1 cellular context compared by ENCODE assay signal in the genomic region with DNA sequence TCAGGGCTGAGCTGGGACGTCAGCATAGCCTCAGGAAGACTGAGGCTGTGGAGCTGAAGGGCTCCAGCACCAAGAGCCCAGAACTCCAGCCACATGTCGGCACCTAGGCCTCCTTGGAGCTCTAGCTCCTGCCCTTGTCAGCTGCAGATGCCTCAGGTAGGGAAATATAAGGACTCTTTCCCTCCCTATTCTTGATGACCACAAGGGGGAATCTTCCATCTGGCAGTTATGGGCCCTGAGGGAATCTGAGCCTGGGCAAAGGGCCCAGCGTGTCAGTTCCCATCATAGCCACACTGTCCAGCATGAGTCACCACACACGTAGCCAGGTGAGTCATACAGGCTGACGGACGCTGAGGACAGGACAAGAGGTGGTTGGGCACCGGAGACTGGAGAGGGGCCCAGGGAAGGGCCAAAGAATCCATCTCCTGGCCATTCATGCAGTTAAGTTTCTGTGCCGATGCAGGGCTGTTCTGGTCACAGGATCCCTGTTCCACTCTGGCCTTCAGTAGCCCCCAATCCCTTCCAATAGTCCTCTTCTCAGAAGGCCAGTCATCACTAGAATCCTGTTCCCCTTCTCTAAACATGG.
TF ChIP-seq lines count a peak whose summit lies in the region.

No MANE protein-coding gene starts in this region.

TF ChIP-seq in HepG2, 621 proteins besides CTCF, POLR2A, EP300 and RAD21 (continued from another document and continues in another):
- TF ChIP-seq, protein P1, sequence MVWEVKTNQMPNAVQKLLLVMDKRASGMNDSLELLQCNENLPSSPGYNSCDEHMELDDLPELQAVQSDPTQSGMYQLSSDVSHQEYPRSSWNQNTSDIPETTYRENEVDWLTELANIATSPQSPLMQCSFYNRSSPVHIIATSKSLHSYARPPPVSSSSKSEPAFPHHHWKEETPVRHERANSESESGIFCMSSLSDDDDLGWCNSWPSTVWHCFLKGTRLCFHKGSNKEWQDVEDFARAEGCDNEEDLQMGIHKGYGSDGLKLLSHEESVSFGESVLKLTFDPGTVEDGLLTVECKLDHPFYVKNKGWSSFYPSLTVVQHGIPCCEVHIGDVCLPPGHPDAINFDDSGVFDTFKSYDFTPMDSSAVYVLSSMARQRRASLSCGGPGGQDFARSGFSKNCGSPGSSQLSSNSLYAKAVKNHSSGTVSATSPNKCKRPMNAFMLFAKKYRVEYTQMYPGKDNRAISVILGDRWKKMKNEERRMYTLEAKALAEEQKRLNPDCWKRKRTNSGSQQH (CRISPR knock-in tag; IDR thresholded peaks at IDR 0.05; ENCODE audit: low read depth): peak; percentile 94
- TF ChIP-seq ZNF121 (CRISPR knock-in tag; IDR thresholded peaks at IDR 0.05) (peak; percentile 96), NFYB (CRISPR knock-in tag; IDR thresholded peaks at IDR 0.05) (peak; percentile 29; the same call in 1 of the 2 replicates), SP4 (CRISPR knock-in tag; IDR thresholded peaks at IDR 0.05) (peak; percentile 59; the same call in 1 of the 2 replicates), ZNF33B (CRISPR knock-in tag; IDR thresholded peaks at IDR 0.05) (peak; percentile 82; the same call in 1 of the 2 replicates), ZNF33A (CRISPR knock-in tag; IDR thresholded peaks at IDR 0.05; ENCODE audit: borderline replicate concordance) (no peak), ARNT2 (CRISPR knock-in tag; IDR thresholded peaks at IDR 0.05; ENCODE audit: low read depth) (peak; percentile 85), HIVEP1 (CRISPR knock-in tag; IDR thresholded peaks at IDR 0.05) (0 out of 2 replicates have a peak, but pooled peaks have one; percentile 27), ZNF629 (CRISPR knock-in tag; conservative IDR thresholded peaks at IDR 0.05) (no peak), ZNF768 (CRISPR knock-in tag; IDR thresholded peaks at IDR 0.05) (peak; percentile 52; the same call in 1 of the 2 replicates), EEA1 (CRISPR knock-in tag; IDR thresholded peaks at IDR 0.05; ENCODE audit: borderline replicate concordance) (no peak), NFKBIZ (CRISPR knock-in tag; IDR thresholded peaks at IDR 0.05) (peak; percentile 23; the same call in 1 of the 2 replicates), THYN1 (CRISPR knock-in tag; IDR thresholded peaks at IDR 0.05; ENCODE audit: borderline replicate concordance, low read depth) (no peak), MAFG (CRISPR knock-in tag; IDR thresholded peaks at IDR 0.05) (no peak), CREM (IDR thresholded peaks at IDR 0.05) (peak; percentile 81), CREM (CRISPR knock-in tag; IDR thresholded peaks at IDR 0.05) (no peak), ZNF24 (IDR thresholded peaks at IDR 0.05) (no peak), ZNF343 (CRISPR knock-in tag; IDR thresholded peaks at IDR 0.05) (no peak), ATAD3A (CRISPR knock-in tag; IDR thresholded peaks at IDR 0.05) (no peak), KDM6A (CRISPR knock-in tag; IDR thresholded peaks at IDR 0.05; ENCODE audit: low read depth) (peak; percentile 65), ZNF891 (CRISPR knock-in tag; IDR thresholded peaks at IDR 0.05) (0 out of 2 replicates have a peak, but pooled peaks have one; percentile 22), ZNF274 (CRISPR knock-in tag; IDR thresholded peaks at IDR 0.05) (peak; percentile 77; the same call in 1 of the 2 replicates), MEIS2 (CRISPR knock-in tag; IDR thresholded peaks at IDR 0.05) (peak; percentile 93), PPARG (CRISPR knock-in tag; conservative IDR thresholded peaks at IDR 0.05) (peak; percentile 85), ZNF670 (CRISPR knock-in tag; IDR thresholded peaks at IDR 0.05; ENCODE audit: borderline replicate concordance) (no peak), MEF2D (CRISPR knock-in tag; IDR thresholded peaks at IDR 0.05) (peak; percentile 78), TSC22D2 (CRISPR knock-in tag; IDR thresholded peaks at IDR 0.05; ENCODE audit: borderline replicate concordance) (peak; percentile 77; the same call in 1 of the 2 replicates), ZNF724P (CRISPR knock-in tag; IDR thresholded peaks at IDR 0.05; ENCODE audit: borderline replicate concordance) (0 out of 2 replicates have a peak, but pooled peaks have one; percentile 92), SSRP1 (CRISPR knock-in tag; IDR thresholded peaks at IDR 0.05) (peak; percentile 85; the same call in 1 of the 2 replicates), MIER3 (CRISPR knock-in tag; IDR thresholded peaks at IDR 0.05; ENCODE audit: borderline replicate concordance) (peak; percentile 97), PLRG1 (conservative IDR thresholded peaks at IDR 0.05) (no peak), RNF2 (conservative IDR thresholded peaks at IDR 0.05; ENCODE audit: low read depth) (peak; percentile 58; the same call in 1 of the 2 replicates), PHF20 (CRISPR knock-in tag; IDR thresholded peaks at IDR 0.05) (peak; percentile 56; the same call in 1 of the 2 replicates), U2AF1 (optimal IDR thresholded peaks at IDR 0.05; ENCODE audit: low read depth, low read length) (peak; percentile 78), XBP1 (CRISPR knock-in tag; IDR thresholded peaks at IDR 0.05) (no peak), YEATS2 (CRISPR knock-in tag; IDR thresholded peaks at IDR 0.05; ENCODE audit: borderline replicate concordance) (peak; percentile 88; the same call in 1 of the 2 replicates), MIER2 (CRISPR knock-in tag; IDR thresholded peaks at IDR 0.05) (peak; percentile 70; the same call in 1 of the 2 replicates), ZIK1 (CRISPR knock-in tag; IDR thresholded peaks at IDR 0.05; ENCODE audit: borderline replicate concordance, low read depth) (peak; percentile 88; the same call in 1 of the 2 replicates), SIN3A (IDR thresholded peaks at IDR 0.05; ENCODE audit: borderline replicate concordance, low read depth, low read length) (peak; percentile 57; the same call in 1 of the 2 replicates)
- TF ChIP-seq, protein P2, sequence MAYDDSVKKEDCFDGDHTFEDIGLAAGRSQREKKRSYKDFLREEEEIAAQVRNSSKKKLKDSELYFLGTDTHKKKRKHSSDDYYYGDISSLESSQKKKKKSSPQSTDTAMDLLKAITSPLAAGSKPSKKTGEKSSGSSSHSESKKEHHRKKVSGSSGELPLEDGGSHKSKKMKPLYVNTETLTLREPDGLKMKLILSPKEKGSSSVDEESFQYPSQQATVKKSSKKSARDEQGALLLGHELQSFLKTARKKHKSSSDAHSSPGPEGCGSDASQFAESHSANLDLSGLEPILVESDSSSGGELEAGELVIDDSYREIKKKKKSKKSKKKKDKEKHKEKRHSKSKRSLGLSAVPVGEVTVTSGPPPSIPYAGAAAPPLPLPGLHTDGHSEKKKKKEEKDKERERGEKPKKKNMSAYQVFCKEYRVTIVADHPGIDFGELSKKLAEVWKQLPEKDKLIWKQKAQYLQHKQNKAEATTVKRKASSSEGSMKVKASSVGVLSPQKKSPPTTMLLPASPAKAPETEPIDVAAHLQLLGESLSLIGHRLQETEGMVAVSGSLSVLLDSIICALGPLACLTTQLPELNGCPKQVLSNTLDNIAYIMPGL (CRISPR knock-in tag; IDR thresholded peaks at IDR 0.05; ENCODE audit: borderline replicate concordance in 1 of 2, low read depth in 1 of 2): peak; percentile 84 to 94
- TF ChIP-seq, protein P3, sequence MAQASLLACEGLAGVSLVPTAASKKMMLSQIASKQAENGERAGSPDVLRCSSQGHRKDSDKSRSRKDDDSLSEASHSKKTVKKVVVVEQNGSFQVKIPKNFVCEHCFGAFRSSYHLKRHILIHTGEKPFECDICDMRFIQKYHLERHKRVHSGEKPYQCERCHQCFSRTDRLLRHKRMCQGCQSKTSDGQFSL (CRISPR knock-in tag; IDR thresholded peaks at IDR 0.05): no peak
- TF ChIP-seq, protein P4, sequence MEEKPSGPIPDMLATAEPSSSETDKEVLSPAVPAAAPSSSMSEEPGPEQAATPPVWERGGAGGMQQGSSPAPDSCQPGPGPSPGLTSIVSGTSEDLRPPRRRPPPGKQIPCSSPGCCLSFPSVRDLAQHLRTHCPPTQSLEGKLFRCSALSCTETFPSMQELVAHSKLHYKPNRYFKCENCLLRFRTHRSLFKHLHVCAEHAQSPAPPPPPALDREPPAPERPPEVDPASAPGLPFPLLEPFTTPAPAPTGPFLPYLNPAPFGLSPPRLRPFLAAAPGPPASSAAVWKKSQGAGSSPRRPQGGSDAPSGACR (CRISPR knock-in tag; IDR thresholded peaks at IDR 0.05): 0 out of 2 replicates have a peak, but pooled peaks have one; percentile 68
- TF ChIP-seq, protein P5, sequence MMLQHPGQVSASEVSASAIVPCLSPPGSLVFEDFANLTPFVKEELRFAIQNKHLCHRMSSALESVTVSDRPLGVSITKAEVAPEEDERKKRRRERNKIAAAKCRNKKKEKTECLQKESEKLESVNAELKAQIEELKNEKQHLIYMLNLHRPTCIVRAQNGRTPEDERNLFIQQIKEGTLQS (CRISPR knock-in tag; IDR thresholded peaks at IDR 0.05): peak; percentile 100
- TF ChIP-seq, protein P6, sequence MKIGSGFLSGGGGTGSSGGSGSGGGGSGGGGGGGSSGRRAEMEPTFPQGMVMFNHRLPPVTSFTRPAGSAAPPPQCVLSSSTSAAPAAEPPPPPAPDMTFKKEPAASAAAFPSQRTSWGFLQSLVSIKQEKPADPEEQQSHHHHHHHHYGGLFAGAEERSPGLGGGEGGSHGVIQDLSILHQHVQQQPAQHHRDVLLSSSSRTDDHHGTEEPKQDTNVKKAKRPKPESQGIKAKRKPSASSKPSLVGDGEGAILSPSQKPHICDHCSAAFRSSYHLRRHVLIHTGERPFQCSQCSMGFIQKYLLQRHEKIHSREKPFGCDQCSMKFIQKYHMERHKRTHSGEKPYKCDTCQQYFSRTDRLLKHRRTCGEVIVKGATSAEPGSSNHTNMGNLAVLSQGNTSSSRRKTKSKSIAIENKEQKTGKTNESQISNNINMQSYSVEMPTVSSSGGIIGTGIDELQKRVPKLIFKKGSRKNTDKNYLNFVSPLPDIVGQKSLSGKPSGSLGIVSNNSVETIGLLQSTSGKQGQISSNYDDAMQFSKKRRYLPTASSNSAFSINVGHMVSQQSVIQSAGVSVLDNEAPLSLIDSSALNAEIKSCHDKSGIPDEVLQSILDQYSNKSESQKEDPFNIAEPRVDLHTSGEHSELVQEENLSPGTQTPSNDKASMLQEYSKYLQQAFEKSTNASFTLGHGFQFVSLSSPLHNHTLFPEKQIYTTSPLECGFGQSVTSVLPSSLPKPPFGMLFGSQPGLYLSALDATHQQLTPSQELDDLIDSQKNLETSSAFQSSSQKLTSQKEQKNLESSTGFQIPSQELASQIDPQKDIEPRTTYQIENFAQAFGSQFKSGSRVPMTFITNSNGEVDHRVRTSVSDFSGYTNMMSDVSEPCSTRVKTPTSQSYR (CRISPR knock-in tag; IDR thresholded peaks at IDR 0.05; ENCODE audit: borderline replicate concordance): peak; percentile 25; the same call in 1 of the 2 replicates
- TF ChIP-seq, protein P7, sequence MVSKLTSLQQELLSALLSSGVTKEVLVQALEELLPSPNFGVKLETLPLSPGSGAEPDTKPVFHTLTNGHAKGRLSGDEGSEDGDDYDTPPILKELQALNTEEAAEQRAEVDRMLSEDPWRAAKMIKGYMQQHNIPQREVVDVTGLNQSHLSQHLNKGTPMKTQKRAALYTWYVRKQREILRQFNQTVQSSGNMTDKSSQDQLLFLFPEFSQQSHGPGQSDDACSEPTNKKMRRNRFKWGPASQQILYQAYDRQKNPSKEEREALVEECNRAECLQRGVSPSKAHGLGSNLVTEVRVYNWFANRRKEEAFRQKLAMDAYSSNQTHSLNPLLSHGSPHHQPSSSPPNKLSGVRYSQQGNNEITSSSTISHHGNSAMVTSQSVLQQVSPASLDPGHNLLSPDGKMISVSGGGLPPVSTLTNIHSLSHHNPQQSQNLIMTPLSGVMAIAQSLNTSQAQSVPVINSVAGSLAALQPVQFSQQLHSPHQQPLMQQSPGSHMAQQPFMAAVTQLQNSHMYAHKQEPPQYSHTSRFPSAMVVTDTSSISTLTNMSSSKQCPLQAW (CRISPR knock-in tag; IDR thresholded peaks at IDR 0.05): peak; percentile 96
- TF ChIP-seq, protein P8, sequence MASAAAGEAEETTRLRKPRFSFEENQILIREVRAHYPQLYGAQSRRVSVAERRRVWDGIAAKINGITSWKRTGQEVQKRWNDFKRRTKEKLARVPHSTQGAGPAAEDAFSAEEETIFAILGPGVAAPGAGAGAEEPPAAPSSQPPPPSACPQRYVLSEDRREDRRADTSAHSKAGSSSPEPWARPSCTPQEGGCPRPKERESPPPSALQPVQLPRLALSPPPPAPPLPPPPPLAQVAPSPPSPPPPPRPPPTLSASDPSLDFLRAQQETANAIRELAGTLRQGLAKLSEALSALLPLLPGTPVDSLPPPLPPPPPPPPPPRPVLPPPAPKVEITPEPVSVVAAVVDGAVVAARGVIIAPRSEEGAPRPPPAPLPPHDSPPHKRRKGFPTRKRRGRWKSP (CRISPR knock-in tag; IDR thresholded peaks at IDR 0.05): peak; percentile 65; the same call in 1 of the 2 replicates
- TF ChIP-seq, protein P9, sequence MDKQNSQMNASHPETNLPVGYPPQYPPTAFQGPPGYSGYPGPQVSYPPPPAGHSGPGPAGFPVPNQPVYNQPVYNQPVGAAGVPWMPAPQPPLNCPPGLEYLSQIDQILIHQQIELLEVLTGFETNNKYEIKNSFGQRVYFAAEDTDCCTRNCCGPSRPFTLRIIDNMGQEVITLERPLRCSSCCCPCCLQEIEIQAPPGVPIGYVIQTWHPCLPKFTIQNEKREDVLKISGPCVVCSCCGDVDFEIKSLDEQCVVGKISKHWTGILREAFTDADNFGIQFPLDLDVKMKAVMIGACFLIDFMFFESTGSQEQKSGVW (CRISPR knock-in tag; IDR thresholded peaks at IDR 0.05; ENCODE audit: borderline replicate concordance): no peak
- TF ChIP-seq, protein P10, sequence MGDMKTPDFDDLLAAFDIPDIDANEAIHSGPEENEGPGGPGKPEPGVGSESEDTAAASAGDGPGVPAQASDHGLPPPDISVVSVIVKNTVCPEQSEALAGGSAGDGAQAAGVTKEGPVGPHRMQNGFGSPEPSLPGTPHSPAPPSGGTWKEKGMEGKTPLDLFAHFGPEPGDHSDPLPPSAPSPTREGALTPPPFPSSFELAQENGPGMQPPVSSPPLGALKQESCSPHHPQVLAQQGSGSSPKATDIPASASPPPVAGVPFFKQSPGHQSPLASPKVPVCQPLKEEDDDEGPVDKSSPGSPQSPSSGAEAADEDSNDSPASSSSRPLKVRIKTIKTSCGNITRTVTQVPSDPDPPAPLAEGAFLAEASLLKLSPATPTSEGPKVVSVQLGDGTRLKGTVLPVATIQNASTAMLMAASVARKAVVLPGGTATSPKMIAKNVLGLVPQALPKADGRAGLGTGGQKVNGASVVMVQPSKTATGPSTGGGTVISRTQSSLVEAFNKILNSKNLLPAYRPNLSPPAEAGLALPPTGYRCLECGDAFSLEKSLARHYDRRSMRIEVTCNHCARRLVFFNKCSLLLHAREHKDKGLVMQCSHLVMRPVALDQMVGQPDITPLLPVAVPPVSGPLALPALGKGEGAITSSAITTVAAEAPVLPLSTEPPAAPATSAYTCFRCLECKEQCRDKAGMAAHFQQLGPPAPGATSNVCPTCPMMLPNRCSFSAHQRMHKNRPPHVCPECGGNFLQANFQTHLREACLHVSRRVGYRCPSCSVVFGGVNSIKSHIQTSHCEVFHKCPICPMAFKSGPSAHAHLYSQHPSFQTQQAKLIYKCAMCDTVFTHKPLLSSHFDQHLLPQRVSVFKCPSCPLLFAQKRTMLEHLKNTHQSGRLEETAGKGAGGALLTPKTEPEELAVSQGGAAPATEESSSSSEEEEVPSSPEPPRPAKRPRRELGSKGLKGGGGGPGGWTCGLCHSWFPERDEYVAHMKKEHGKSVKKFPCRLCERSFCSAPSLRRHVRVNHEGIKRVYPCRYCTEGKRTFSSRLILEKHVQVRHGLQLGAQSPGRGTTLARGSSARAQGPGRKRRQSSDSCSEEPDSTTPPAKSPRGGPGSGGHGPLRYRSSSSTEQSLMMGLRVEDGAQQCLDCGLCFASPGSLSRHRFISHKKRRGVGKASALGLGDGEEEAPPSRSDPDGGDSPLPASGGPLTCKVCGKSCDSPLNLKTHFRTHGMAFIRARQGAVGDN (CRISPR knock-in tag; IDR thresholded peaks at IDR 0.05): peak; percentile 96
